ENCODE assay signal across 28 cellular contexts in genomic region chr5:147610798-147611197, GRCh38.
"Had no signal": no experiment of that assay in that cellular context is flagged by ENCODE, and none has a peak within 500 bp of the region (broad histone marks: within the 10 kb centered on the region; RNA-seq: fewer than 3 reads in every experiment).

No MANE protein-coding gene starts in this region.

- H3K4me1 ChIP-seq: pancreas, psoas muscle, sigmoid colon, stomach, thyroid gland, upper lobe of right lung, uterus had no signal

- H3K27me3 ChIP-seq: neutrophil, pancreas, right lobe of liver, sigmoid colon, thyroid gland, tibial nerve, upper lobe of right lung, uterus had no signal

- H3K27me3 Mint-ChIP-seq: naive thymus-derived CD4-positive, alpha-beta T cell; natural killer cell treated with Interleukin-12 subunit alpha and Interleukin-12 subunit beta and Interleukin-15 and Interleukin-18, amount 100 ng/mL, for 72 hours; progenitor cell of endocrine pancreas; stimulated activated naive B cell treated with anti-CD40 and anti-IgM and Interleukin-4, amounts not matched to agents 10 μg/mL and 1 μg/mL and 100 μg/mL, for 72 hours; stimulated activated naive CD8-positive, alpha-beta T cell treated with anti-CD3 and anti-CD28 coated beads, Interleukin-15, Interleukin-2, amounts not matched to agents 100 ng/mL and 50 ng/mL, for 24 hours had no signal

- ATAC-seq: naive thymus-derived CD4-positive, alpha-beta T cell; natural killer cell treated with Interleukin-12 subunit alpha and Interleukin-12 subunit beta and Interleukin-15 and Interleukin-18, amount 100 ng/mL, for 72 hours; pancreas; psoas muscle; right cardiac atrium; right lobe of liver; stimulated activated effector memory CD8-positive, alpha-beta T cell treated with anti-CD3 and anti-CD28 coated beads, Interleukin-12 subunit alpha, Interleukin-12 subunit beta, amount 100 ng/mL, for 72 hours; stimulated activated naive B cell treated with anti-CD40 and anti-IgM and Interleukin-4, amounts not matched to agents 10 μg/mL and 1 μg/mL and 100 μg/mL, for 72 hours; upper lobe of right lung had no signal

- H3K4me3 Mint-ChIP-seq: naive thymus-derived CD4-positive, alpha-beta T cell; natural killer cell treated with Interleukin-12 subunit alpha and Interleukin-12 subunit beta and Interleukin-15 and Interleukin-18, amount 100 ng/mL, for 72 hours; nephron progenitor cell; neural crest cell; stimulated activated effector memory CD8-positive, alpha-beta T cell treated with anti-CD3 and anti-CD28 coated beads, Interleukin-12 subunit alpha, Interleukin-12 subunit beta, amount 100 ng/mL, for 72 hours; stimulated activated naive B cell treated with anti-CD40 and anti-IgM and Interleukin-4, amounts not matched to agents 10 μg/mL and 1 μg/mL and 100 μg/mL, for 72 hours; stimulated activated naive CD8-positive, alpha-beta T cell treated with anti-CD3 and anti-CD28 coated beads, Interleukin-15, Interleukin-2, amounts not matched to agents 100 ng/mL and 50 ng/mL, for 24 hours had no signal

- H3K9me3 Mint-ChIP-seq: stimulated activated effector memory CD8-positive, alpha-beta T cell treated with anti-CD3 and anti-CD28 coated beads, Interleukin-12 subunit alpha, Interleukin-12 subunit beta, amount 100 ng/mL, for 72 hours; stimulated activated naive CD8-positive, alpha-beta T cell treated with anti-CD3 and anti-CD28 coated beads, Interleukin-15, Interleukin-2, amounts not matched to agents 100 ng/mL and 50 ng/mL, for 24 hours had no signal

- H3K4me3 ChIP-seq: pancreas, psoas muscle, right lobe of liver, sigmoid colon, stomach, thoracic aorta, thyroid gland, tibial nerve, upper lobe of right lung, uterus had no signal

- H3K4me1 Mint-ChIP-seq: nephron progenitor cell; neural crest cell; stimulated activated effector memory CD8-positive, alpha-beta T cell treated with anti-CD3 and anti-CD28 coated beads, Interleukin-12 subunit alpha, Interleukin-12 subunit beta, amount 100 ng/mL, for 72 hours; stimulated activated naive B cell treated with anti-CD40 and anti-IgM and Interleukin-4, amounts not matched to agents 10 μg/mL and 1 μg/mL and 100 μg/mL, for 72 hours had no signal

- H3K36me3 ChIP-seq: neutrophil, pancreas, right lobe of liver, sigmoid colon, stomach, thoracic aorta, thyroid gland, upper lobe of right lung, uterus had no signal

- H3K27ac ChIP-seq: neutrophil, pancreas, psoas muscle, right lobe of liver, sigmoid colon, stomach, thoracic aorta, thyroid gland, tibial nerve, upper lobe of right lung, uterus had no signal

- DNase-seq: naive thymus-derived CD4-positive, alpha-beta T cell; nephron progenitor cell; nucleus accumbens; pancreas; psoas muscle; right lobe of liver; sigmoid colon; small intestine; stimulated activated CD4-positive, alpha-beta T cell treated with anti-CD3 and anti-CD28 coated beads, Interleukin-15, amount 100 ng/mL, for 24 hours; stimulated activated CD4-positive, alpha-beta T cell treated with anti-CD3 and anti-CD28 coated beads, Interleukin-2, amount 100 ng/mL, for 24 hours; stimulated activated CD4-positive, alpha-beta T cell treated with anti-CD3 and anti-CD28 coated beads, Interleukin-2, amount 100 ng/mL, for 48 hours; stimulated activated CD4-positive, alpha-beta T cell treated with anti-CD3 and anti-CD28 coated beads, Interleukin-4, amount 100 ng/mL, for 24 hours; stimulated activated naive B cell treated with anti-CD40 and anti-IgM and Interleukin-4, amounts not matched to agents 10 μg/mL and 1 μg/mL and 100 μg/mL, for 72 hours; stimulated activated naive CD4-positive, alpha-beta T cell treated with Interleukin-2 at 50 U/mL for 16 hours; stomach; thyroid gland; trophoblast cell; upper lobe of right lung; uterus had no signal

- H3K27ac Mint-ChIP-seq: naive thymus-derived CD4-positive, alpha-beta T cell; natural killer cell treated with Interleukin-12 subunit alpha and Interleukin-12 subunit beta and Interleukin-15 and Interleukin-18, amount 100 ng/mL, for 72 hours; nephron progenitor cell; progenitor cell of endocrine pancreas; stimulated activated effector memory CD8-positive, alpha-beta T cell treated with anti-CD3 and anti-CD28 coated beads, Interleukin-12 subunit alpha, Interleukin-12 subunit beta, amount 100 ng/mL, for 72 hours; stimulated activated naive B cell treated with anti-CD40 and anti-IgM and Interleukin-4, amounts not matched to agents 10 μg/mL and 1 μg/mL and 100 μg/mL, for 72 hours; stimulated activated naive CD8-positive, alpha-beta T cell treated with anti-CD3 and anti-CD28 coated beads, Interleukin-15, Interleukin-2, amounts not matched to agents 100 ng/mL and 50 ng/mL, for 24 hours had no signal

- H3K9me3 ChIP-seq: neutrophil, pancreas, psoas muscle, right lobe of liver, sigmoid colon, stomach, thoracic aorta, thyroid gland, tibial nerve, upper lobe of right lung, uterus had no signal
